ENCODE assay signal across 9 cellular contexts in the genomic region with DNA sequence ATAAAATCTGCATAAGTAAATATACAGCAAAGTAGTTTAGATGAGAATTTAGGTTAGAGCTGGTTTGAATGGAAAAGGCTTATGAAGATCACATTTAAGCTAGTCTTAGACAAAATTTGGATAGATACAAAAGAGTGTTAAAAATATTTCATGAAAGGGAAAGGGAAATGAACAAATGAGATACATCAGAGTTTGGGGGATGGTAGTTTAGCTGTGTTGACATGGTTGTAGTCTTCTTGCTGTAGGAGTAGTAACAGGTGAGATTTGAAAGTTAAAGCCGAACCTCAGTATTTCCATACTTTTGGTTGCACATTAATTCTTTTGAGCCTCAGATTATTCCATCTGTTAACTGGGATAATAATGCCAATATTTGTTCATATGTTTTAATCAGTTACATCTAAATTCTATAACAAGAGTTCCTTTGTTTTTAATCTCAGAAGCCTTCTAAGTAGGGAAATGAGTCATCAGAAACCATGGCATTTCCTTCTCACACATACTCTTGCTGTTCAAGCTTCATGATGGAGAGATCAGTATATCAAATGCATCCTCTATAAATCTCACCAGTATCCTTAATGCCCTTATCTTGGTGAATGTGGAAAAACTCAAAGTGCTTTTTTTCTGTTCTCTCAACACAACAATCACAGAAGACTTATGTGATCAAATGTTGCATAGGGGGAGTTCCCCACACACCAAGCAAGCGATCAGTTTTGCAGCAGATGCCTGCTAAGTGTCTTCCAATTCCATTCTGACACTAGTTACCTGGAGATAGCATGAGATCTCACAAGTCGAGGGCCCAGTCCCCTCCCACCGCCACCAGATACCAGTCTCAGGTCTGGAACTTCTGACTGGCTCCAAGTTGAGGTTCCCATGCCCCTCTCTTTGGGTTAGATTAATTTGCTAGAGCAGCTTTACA.
A peak's percentile ranks its signal among the peaks of the same experiment; 100 is the strongest.
DNase-seq lines count a peak whose midpoint lies in the region; ATAC-seq and TF ChIP-seq lines count a peak whose summit lies in the region.
"Had no signal": no experiment of that assay in that cellular context is flagged by ENCODE, and none has a peak within 500 bp of the region (broad histone marks: within the 10 kb centered on the region; RNA-seq: fewer than 3 reads in every experiment).

No MANE protein-coding gene starts in this region.

- no peak for TF ChIP-seq CTCF in CD4-positive, alpha-beta T cell (IDR thresholded peaks at IDR 0.05)
- TF ChIP-seq CTCF in IMR-90 (conservative IDR thresholded peaks at IDR 0.05; ENCODE audit: low read depth, low read length) (no peak), chondrocyte (IDR thresholded peaks at IDR 0.05) (no peak), endodermal cell (conservative IDR thresholded peaks at IDR 0.05) (no peak)

- no peak overlapping the region; the same call in 1 of the 2 replicates for H3K4me2 ChIP-seq in IMR-90 (ENCODE audit: low read depth, low read length)
- no peak overlapping the region for H3K4me2 ChIP-seq in neuronal stem cell (ENCODE audit: insufficient read depth, low read length, poor library complexity, severe bottlenecking)

- POLR2A ChIA-PET in CD4-positive, alpha-beta T cell (lab: Charles Lee) = no interaction called here
- POLR2A ChIA-PET in IMR-90 (lab: Charles Lee; ENCODE audit: unreplicated experiment) = no interaction called here

- H4K20me1 ChIP-seq in IMR-90 (ENCODE audit: insufficient read depth, low read length) = peaks cover 14% of the 10 kb centered on the region; the same call in 1 of the 2 replicates

- H4K91ac ChIP-seq in IMR-90 (ENCODE audit: insufficient read depth, low read depth, low read length) = no peak overlapping the region
- H4K91ac ChIP-seq in neuronal stem cell (ENCODE audit: low read depth, low read length, poor library complexity) = no peak overlapping the region

- no peak overlapping the region for H3K4me3 Mint-ChIP-seq in CD4-positive, alpha-beta T cell
- H3K4me3 Mint-ChIP-seq in chondrocyte (ENCODE audit: unreplicated experiment) = no peak overlapping the region
- no peak overlapping the region for H3K4me3 Mint-ChIP-seq in endodermal cell

- ATAC-seq in CD4-positive, alpha-beta T cell (ENCODE audit: poor library complexity) = peak; percentile 44
- ATAC-seq in GM19438 (IDR thresholded peaks at IDR 0.05; ENCODE audit: low read depth, unreplicated experiment) = peak; percentile 66
- peak; percentile 74 for ATAC-seq in IMR-90 (ENCODE audit: low read depth)

- H3K4me1 ChIP-seq in IMR-90 (ENCODE audit: control insufficient read depth, insufficient read depth, low read length) (peaks cover 7% of the 10 kb centered on the region), neuronal stem cell (ENCODE audit: control insufficient read depth in 2 of 2, insufficient read depth in 1 of 2, low read depth in 1 of 2, low read length in 2 of 2) (no peaks in the 10 kb centered on the region), endodermal cell (ENCODE audit: control insufficient read depth, insufficient read depth, low read length) (peaks cover 19% of the 10 kb centered on the region)

- H3K27me3 Mint-ChIP-seq in CD4-positive, alpha-beta T cell = no peaks in the 10 kb centered on the region
- H3K27me3 Mint-ChIP-seq in chondrocyte (ENCODE audit: low read depth) (no peaks in the 10 kb centered on the region), endodermal cell (ENCODE audit: insufficient read depth) (no peaks in the 10 kb centered on the region)

- DNase-seq in CD4-positive, alpha-beta T cell = no peak
- peak; percentile 79 for DNase-seq in IMR-90
- no peak for DNase-seq in chondrocyte (ENCODE audit: low spot score)
- no peak for DNase-seq in neuronal stem cell (ENCODE audit: low spot score)
- DNase-seq in NCI-H1092 (lab: John Stamatoyannopoulos, UW) = no peak
- DNase-seq in dedifferentiated amniotic fluid mesenchymal stem cell (ENCODE audit: extremely low spot score) = no peak
- no peak for DNase-seq in endodermal cell

- peak overlapping the region in 1 of 2 experiments; percentile 17; a peak in 1 of 4 replicates for H4K8ac ChIP-seq in IMR-90 (ENCODE audit: low read depth in 2 of 2, low read length in 2 of 2)
- H4K8ac ChIP-seq in neuronal stem cell (ENCODE audit: low read depth, low read length) = no peak overlapping the region

- H3K9ac ChIP-seq in IMR-90 (ENCODE audit: low read depth, low read length) = no peak overlapping the region
- H3K9ac ChIP-seq in neuronal stem cell (ENCODE audit: low read depth, low read length, poor library complexity) = no peak overlapping the region
- no peak overlapping the region for H3K9ac ChIP-seq in endodermal cell (ENCODE audit: extremely low read depth, low read length, poor library complexity, severe bottlenecking)

- H4K5ac ChIP-seq in IMR-90 (ENCODE audit: low read depth, low read length) = no peak overlapping the region

- H3K23ac ChIP-seq in IMR-90 (ENCODE audit: low read depth, low read length) (no peak overlapping the region), neuronal stem cell (ENCODE audit: low read depth, low read length, poor library complexity) (no peak overlapping the region)

- H3K4ac ChIP-seq in IMR-90 (ENCODE audit: low read depth, low read length) (peak overlapping the region; percentile 18; the same call in 1 of the 2 replicates), neuronal stem cell (ENCODE audit: low read length) (no peak overlapping the region)

- H2BK15ac ChIP-seq in IMR-90 (ENCODE audit: low read depth, low read length) (no peak overlapping the region), neuronal stem cell (ENCODE audit: low read length) (no peak overlapping the region)

- H3K9me3 Mint-ChIP-seq in CD4-positive, alpha-beta T cell = no peaks in the 10 kb centered on the region
- H3K9me3 Mint-ChIP-seq in chondrocyte (ENCODE audit: low read depth) = no peaks in the 10 kb centered on the region
- no peaks in the 10 kb centered on the region for H3K9me3 Mint-ChIP-seq in endodermal cell

- intact Hi-C loops in CD4-positive, alpha-beta T cell (cut with DNase I, micrococcal nuclease) = no loop called here
- intact Hi-C loops in IMR-90 (cut with micrococcal nuclease) = no loop called here

- H2AFZ ChIP-seq in IMR-90 (replicated peaks; ENCODE audit: low read length, poor library complexity) (no peak overlapping the region), neuronal stem cell (ENCODE audit: low read length) (no peak overlapping the region)

- dilution Hi-C loops in IMR-90 (cut with HindIII; ENCODE audit: low sequenced_read_pairs, unreplicated experiment) = no loop called here

- no peak overlapping the region for H3K27ac ChIP-seq in CD4-positive, alpha-beta T cell (ENCODE audit: low read depth, low read length)
- H3K27ac ChIP-seq in IMR-90 (ENCODE audit: insufficient read depth, low read length) (no peak overlapping the region), neuronal stem cell (replicated peaks; ENCODE audit: low read length) (no peak overlapping the region), endodermal cell (ENCODE audit: low read depth, low read length) (no peak overlapping the region)
- H3K27ac ChIP-seq: SK-N-MC had no signal

- H3K14ac ChIP-seq in IMR-90 (replicated peaks; ENCODE audit: low read depth, low read length) (peak overlapping the region; percentile 46; the same call in 1 of the 2 replicates), neuronal stem cell (ENCODE audit: low read length) (no peak overlapping the region)

- no peaks in the 10 kb centered on the region for H3K36me3 Mint-ChIP-seq in CD4-positive, alpha-beta T cell (ENCODE audit: low read depth)
- H3K36me3 Mint-ChIP-seq in chondrocyte (ENCODE audit: low read depth) (no peaks in the 10 kb centered on the region), endodermal cell (ENCODE audit: low read depth) (no peaks in the 10 kb centered on the region)

- no peaks in the 10 kb centered on the region for H3K27me3 ChIP-seq in CD4-positive, alpha-beta T cell (ENCODE audit: control insufficient read depth, insufficient read depth, low read length)
- H3K27me3 ChIP-seq in IMR-90 (ENCODE audit: control insufficient read depth, insufficient read depth, low read length) = no peaks in the 10 kb centered on the region
- no peaks in the 10 kb centered on the region for H3K27me3 ChIP-seq in neuronal stem cell (ENCODE audit: control insufficient read depth in 3 of 3, insufficient read depth in 3 of 3, low read depth in 1 of 3, low read length in 3 of 3)
- no peaks in the 10 kb centered on the region for H3K27me3 ChIP-seq in endodermal cell (ENCODE audit: control insufficient read depth, insufficient read depth, low read length, poor library complexity, severe bottlenecking)

- TF ChIP-seq RAD21 in IMR-90 (IDR thresholded peaks at IDR 0.05; ENCODE audit: low read length) = no peak

- H3K9me1 ChIP-seq in IMR-90 (ENCODE audit: insufficient read depth, low read length) = peaks cover 11% of the 10 kb centered on the region

- H3K4me3 ChIP-seq in IMR-90 (ENCODE audit: insufficient read depth, low read depth, low read length) (no peak overlapping the region), neuronal stem cell (ENCODE audit: low read length in 2 of 2) (no peak overlapping the region), endodermal cell (ENCODE audit: low read length) (no peak overlapping the region)
- H3K4me3 ChIP-seq: SK-N-MC had no signal

- no peak overlapping the region for H2BK12ac ChIP-seq in neuronal stem cell (ENCODE audit: low read length)

- CTCF ChIA-PET in CD4-positive, alpha-beta T cell (lab: Charles Lee) = interaction anchor here (0.6 kb wide), 1 partner anchor 10 kb away, joined by 3 read pairs; no protein-coding TSS in a partner anchor
- CTCF ChIA-PET in IMR-90 (lab: Yijun Ruan, JAX) = no interaction called here

- peaks cover 61% of the 10 kb centered on the region for H3K4me1 Mint-ChIP-seq in CD4-positive, alpha-beta T cell (ENCODE audit: low read depth)
- H3K4me1 Mint-ChIP-seq in chondrocyte (ENCODE audit: low read depth) = peaks cover 17% of the 10 kb centered on the region
- peaks cover 40% of the 10 kb centered on the region for H3K4me1 Mint-ChIP-seq in endodermal cell

- H3K9me3 ChIP-seq in CD4-positive, alpha-beta T cell (ENCODE audit: control insufficient read depth, low read length) = no peaks in the 10 kb centered on the region
- no peaks in the 10 kb centered on the region for H3K9me3 ChIP-seq in IMR-90 (ENCODE audit: control insufficient read depth, insufficient read depth, low read length)
- no peaks in the 10 kb centered on the region for H3K9me3 ChIP-seq in neuronal stem cell (replicated peaks in 1 of 2; ENCODE audit: control insufficient read depth in 2 of 2, insufficient read depth in 1 of 2, low read depth in 1 of 2, low read length in 2 of 2)
- H3K9me3 ChIP-seq in endodermal cell (ENCODE audit: control insufficient read depth, low read length) = no peaks in the 10 kb centered on the region

- no TSS peak for BruUV-seq in IMR-90 (replicated peaks; lab: Mats Ljungman, UMichigan)

- H3K18ac ChIP-seq in IMR-90 (ENCODE audit: low read depth, low read length) = peak overlapping the region; percentile 52; the same call in 1 of the 2 replicates
- H3K18ac ChIP-seq in neuronal stem cell (ENCODE audit: low read length) = no peak overlapping the region

- WGBS in IMR-90 (ENCODE audit: extremely low coverage in 2 of 2, insufficient read length in 1 of 2), 2 experiments = 100% methylated on average over 1 of the region's 4 CpGs; no CpG with 5 or more reads in 1 of the 2 experiments
- WGBS in neuronal stem cell (ENCODE audit: extremely low coverage in 2 of 2, insufficient read length in 2 of 2, insufficient replicate concordance in 1 of 2), 2 donors = no CpG with 5 or more reads among the region's 4 CpGs
- 91 to 100% methylated on average over 2 to 4 of the region's 4 CpGs for WGBS in endodermal cell (ENCODE audit: insufficient coverage in 1 of 2, insufficient read length in 1 of 2), 2 experiments

- no peak for TF ChIP-seq POLR2A in IMR-90 (IDR thresholded peaks at IDR 0.05; ENCODE audit: low read depth, low read length)

- H2BK5ac ChIP-seq in IMR-90 (ENCODE audit: low read depth, low read length, poor library complexity, severe bottlenecking) (no peak overlapping the region), neuronal stem cell (ENCODE audit: low read length) (no peak overlapping the region)

- no peak overlapping the region for H2AK9ac ChIP-seq in IMR-90 (replicated peaks; ENCODE audit: low read depth, low read length, poor library complexity)

- H3K79me1 ChIP-seq in IMR-90 (ENCODE audit: low read depth in 1 of 2, low read length in 2 of 2) (peaks cover 21 to 40% of the 10 kb centered on the region in 2 experiments), neuronal stem cell (ENCODE audit: low read depth, low read length) (no peaks in the 10 kb centered on the region)

- no peak overlapping the region for H3K56ac ChIP-seq in IMR-90 (ENCODE audit: extremely low read depth, insufficient read depth, low read length)

- peak overlapping the region; percentile 55 for H2BK120ac ChIP-seq in IMR-90 (ENCODE audit: low read depth, low read length)
- no peak overlapping the region for H2BK120ac ChIP-seq in neuronal stem cell (ENCODE audit: low read depth, low read length)

- H3K27ac Mint-ChIP-seq in CD4-positive, alpha-beta T cell = peak overlapping the region; percentile 6
- H3K27ac Mint-ChIP-seq in chondrocyte (ENCODE audit: unreplicated experiment) (peak overlapping the region; percentile 63), endodermal cell (no peak overlapping the region)

- H3K36me3 ChIP-seq in IMR-90 (ENCODE audit: control insufficient read depth, insufficient read depth, low read length) (no peaks in the 10 kb centered on the region), neuronal stem cell (replicated peaks in 1 of 2; ENCODE audit: control insufficient read depth in 2 of 2, insufficient read depth in 2 of 2, low read length in 2 of 2) (no peaks in the 10 kb centered on the region), endodermal cell (ENCODE audit: control insufficient read depth, insufficient read depth, low read length) (no peaks in the 10 kb centered on the region)

- H2AK5ac ChIP-seq in IMR-90 (ENCODE audit: low read depth, low read length) (peak overlapping the region; percentile 55; the same call in 1 of the 2 replicates), neuronal stem cell (ENCODE audit: low read depth, low read length) (no peak overlapping the region)

- H2BK20ac ChIP-seq in IMR-90 (ENCODE audit: low read depth, low read length) = peak overlapping the region; percentile 49; the same call in 1 of the 2 replicates

- in situ Hi-C loops in IMR-90 (cut with MboI; ENCODE audit: low sequenced_read_pairs) = no loop called here
